ENCODE assay signal across 14 cellular contexts in genomic region chr5:73459366-73459765, GRCh38. TPM values are rescaled to one million over a fixed set of nuclear protein-coding genes. Genes with fewer than 3 reads are reported as not detected.
DNase-seq lines count a peak whose midpoint lies in the region; ATAC-seq and TF ChIP-seq lines count a peak whose summit lies in the region.
"Had no signal": no experiment of that assay in that cellular context is flagged by ENCODE, and none has a peak within 500 bp of the region (broad histone marks: within the 10 kb centered on the region; RNA-seq: fewer than 3 reads in every experiment).

No MANE protein-coding gene starts in this region.

- H3K4me3 ChIP-seq in esophagus muscularis mucosa (no peak overlapping the region), smooth muscle cell (no peak overlapping the region), right atrium auricular region (no peak overlapping the region)
- H3K4me3 ChIP-seq: SJSA1 had no signal

- H4K20me1 ChIP-seq in smooth muscle cell (ENCODE audit: low read depth): no peaks in the 10 kb centered on the region

- H3K27me3 ChIP-seq in esophagus muscularis mucosa (peaks cover 0 to 18% (median 0%) of the 10 kb centered on the region in 4 donors), smooth muscle cell (ENCODE audit: low read depth) (peaks cover under 1% of the 10 kb centered on the region), right atrium auricular region (no peaks in the 10 kb centered on the region)
- H3K27me3 ChIP-seq: SJSA1 had no signal

- no peak overlapping the region for H2AFZ ChIP-seq in smooth muscle cell (ENCODE audit: low read depth)

- no peak overlapping the region for H3K9ac ChIP-seq in smooth muscle cell (ENCODE audit: low read depth)

- H3K4me1 ChIP-seq in esophagus muscularis mucosa: peaks cover 0 to 1% (median 0%) of the 10 kb centered on the region in 4 donors
- no peaks in the 10 kb centered on the region for H3K4me1 ChIP-seq in smooth muscle cell (ENCODE audit: low read depth)
- peaks cover 0 to 4% of the 10 kb centered on the region in 2 donors for H3K4me1 ChIP-seq in right atrium auricular region
- H3K4me1 ChIP-seq: SJSA1 had no signal

- H3F3A ChIP-seq in smooth muscle cell (ENCODE audit: low read depth): no peaks in the 10 kb centered on the region

- TF ChIP-seq POLR2A in esophagus muscularis mucosa (IDR thresholded peaks at IDR 0.05; ENCODE audit: low read depth): no peak

- ATAC-seq in GM19463 (IDR thresholded peaks at IDR 0.05; ENCODE audit: unreplicated experiment): no peak
- ATAC-seq: HCT116 had no signal

- H3K27ac ChIP-seq in esophagus muscularis mucosa (replicated peaks in 1 of 4) (no peak overlapping the region), smooth muscle cell (ENCODE audit: low read depth) (peak overlapping the region; percentile 66), right atrium auricular region (no peak overlapping the region)
- H3K27ac ChIP-seq: SJSA1 had no signal

- intact Hi-C loops in esophagus muscularis mucosa (cut with DNase I): no loop called here

- WGBS in esophagus muscularis mucosa: 68% methylated on average over 1 of the region's 1 CpG
- WGBS in smooth muscle cell (ENCODE audit: low lambda C conversion rate): 40% methylated on average over 1 of the region's 1 CpG

- DNase-seq in ELR (ENCODE audit: low read depth) (peak; percentile 61), RPMI7951 (ENCODE audit: low read depth) (peak; percentile 21), esophagus muscularis mucosa (ENCODE audit: extremely low spot score) (peak; percentile 0), smooth muscle cell (lab: John Stamatoyannopoulos, UW; ENCODE audit: unreplicated experiment) (no peak), right atrium auricular region (ENCODE audit: low spot score) (no peak), NCI-H1417 treated with DMSO at 0.1 percent for 48 hours (lab: John Stamatoyannopoulos, UW) (no peak)
- DNase-seq: CD4-positive, alpha-beta memory T cell; NCI-H1694; NCI-H69; NK-92 treated with Interleukin-12 subunit alpha and Interleukin-12 subunit beta, amount 100 ng/mL, for 24 hours; OCI-M1 had no signal

- H3K4me2 ChIP-seq in smooth muscle cell: no peak overlapping the region

- TF ChIP-seq CTCF in esophagus muscularis mucosa (IDR thresholded peaks at IDR 0.05) (no peak), smooth muscle cell (IDR thresholded peaks at IDR 0.05; ENCODE audit: borderline replicate concordance, insufficient read depth, poor library complexity, severe bottlenecking) (no peak), right atrium auricular region (IDR thresholded peaks at IDR 0.05) (no peak)

- H3K79me2 ChIP-seq in smooth muscle cell (ENCODE audit: low read depth): no peaks in the 10 kb centered on the region

- H3K9me3 ChIP-seq in esophagus muscularis mucosa (no peaks in the 10 kb centered on the region), smooth muscle cell (replicated peaks; ENCODE audit: low read depth) (no peaks in the 10 kb centered on the region), right atrium auricular region (no peaks in the 10 kb centered on the region)
- H3K9me3 ChIP-seq: SJSA1 had no signal

- H3K36me3 ChIP-seq in esophagus muscularis mucosa: no peaks in the 10 kb centered on the region
- no peaks in the 10 kb centered on the region for H3K36me3 ChIP-seq in smooth muscle cell (ENCODE audit: low read depth)
- no peaks in the 10 kb centered on the region for H3K36me3 ChIP-seq in right atrium auricular region
- H3K36me3 ChIP-seq: SJSA1 had no signal

- no peak for TF ChIP-seq EP300 in esophagus muscularis mucosa (IDR thresholded peaks at IDR 0.05)

RNA-seq across cellular contexts. Expression of gene FOXD1, which starts 10.8 kb away (rescaled TPM):
- total RNA-seq in RPMI7951 (2014; rRNA removed; shearing (Covaris generic)): 9.1 and 11.2 TPM in 2 replicates
- 10 to 100 TPM in 3 of 4 donors, 1 to 10 TPM in 1; 5.0 to 23.4 (median 13.6) TPM for total RNA-seq in esophagus muscularis mucosa
- total RNA-seq in smooth muscle cell: 9.0 and 10.0 TPM in 2 replicates
- 13.8 and 14.3 TPM in 2 replicates for polyA plus RNA-seq in smooth muscle cell
- total RNA-seq in right atrium auricular region: not detected
- total RNA-seq: CD4-positive, alpha-beta memory T cell had no signal

RNA-seq across cellular contexts. Expression of gene BTF3, which starts 38.9 kb away (rescaled TPM):
- total RNA-seq in RPMI7951 (2014; rRNA removed; shearing (Covaris generic)): 396 and 495 TPM in 2 replicates
- total RNA-seq in esophagus muscularis mucosa (100 to 1,000 TPM; 455 to 574 (median 539) TPM), smooth muscle cell (433 and 546 TPM in 2 replicates), right atrium auricular region (100 to 1,000 TPM; 409 to 434 TPM)
- polyA plus RNA-seq in smooth muscle cell: 409 and 460 TPM in 2 replicates

Comparison
In these comparisons a context has a peak if more than half of its experiments do, and no peak if none do; other contexts are left out.
1. DNase-seq: peak in ELR (single experiment), RPMI7951 (single experiment) and esophagus muscularis mucosa (single experiment); none in smooth muscle cell (single experiment), right atrium auricular region (single experiment) and NCI-H1417 treated with DMSO at 0.1 percent for 48 hours (single experiment).